ENCODE assay signal across 11 cellular contexts in genomic region chr10:112461029-112461887, GRCh38. TPM values are rescaled to one million over a fixed set of nuclear protein-coding genes. Genes with fewer than 3 reads are reported as not detected.
DNase-seq lines count a peak whose midpoint lies in the region; ATAC-seq and TF ChIP-seq lines count a peak whose summit lies in the region.
"Had no signal": no experiment of that assay in that cellular context is flagged by ENCODE, and none has a peak within 500 bp of the region (broad histone marks: within the 10 kb centered on the region; RNA-seq: fewer than 3 reads in every experiment).

No MANE protein-coding gene starts in this region.

- H3K9me3 ChIP-seq in left lung = no peaks in the 10 kb centered on the region
- H3K9me3 ChIP-seq: pancreas had no signal

- no peak for TF ChIP-seq CTCF in choroid plexus epithelial cell (conservative IDR thresholded peaks at IDR 0.05; ENCODE audit: low read depth, low read length)
- TF ChIP-seq CTCF in left lung (IDR thresholded peaks at IDR 0.05) = no peak

- no peak overlapping the region for H3K27ac ChIP-seq in left lung
- H3K27ac ChIP-seq: pancreas had no signal

- H3K4me1 ChIP-seq in left lung = no peaks in the 10 kb centered on the region
- H3K4me1 ChIP-seq: pancreas had no signal

- ATAC-seq in left lung = no peak
- no peak for ATAC-seq in left colon
- ATAC-seq: pancreas; stimulated activated naive B cell treated with anti-CD40 and anti-IgM and Interleukin-4, amounts not matched to agents 10 μg/mL and 1 μg/mL and 100 μg/mL, for 72 hours had no signal

- DNase-seq in activated CD4-positive, alpha-beta T cell treated with anti-CD3 and anti-CD28 coated beads, Interleukin-2, amount 50 U/mL, for 48 hours = peak; percentile 34 to 54
- DNase-seq in activated CD4-positive, alpha-beta T cell treated with anti-CD3 and anti-CD28 coated beads, Interleukin-2, amount 50 U/mL, for 1 hour = no peak
- peak; percentile 88 for DNase-seq in RKO (ENCODE audit: low spot score)
- peak; percentile 81 for DNase-seq in choroid plexus epithelial cell (ENCODE audit: low read depth)
- peak; percentile 50 for DNase-seq in stimulated activated CD4-positive, alpha-beta T cell treated with anti-CD3 and anti-CD28 coated beads, Interleukin-4, amount 100 ng/mL, for 24 hours
- no peak for DNase-seq in left lung
- DNase-seq in putamen (ENCODE audit: low spot score) = no peak
- DNase-seq in left colon = no peak
- DNase-seq: pancreas; SHP77 treated with DMSO at 0.1 percent for 48 hours; stimulated activated naive B cell treated with anti-CD40 and anti-IgM and Interleukin-4, amounts not matched to agents 10 μg/mL and 1 μg/mL and 100 μg/mL, for 72 hours had no signal

- intact Hi-C loops in left lung (cut with DNase I) (no loop called here), left colon (cut with DNase I, micrococcal nuclease) (no loop called here)

- H3K27me3 ChIP-seq in left lung = no peaks in the 10 kb centered on the region
- H3K27me3 ChIP-seq: pancreas had no signal

- H3K4me3 ChIP-seq in choroid plexus epithelial cell (ENCODE audit: low read depth, low read length) (no peak overlapping the region), left lung (no peak overlapping the region)
- H3K4me3 ChIP-seq: pancreas had no signal

- peaks cover 0 to 41% of the 10 kb centered on the region in 2 donors for H3K36me3 ChIP-seq in left lung

RNA-seq across cellular contexts. Expression of gene VTI1A, which starts 14.2 kb away (rescaled TPM):
- 10 to 100 TPM; 28.5 to 39.0 TPM for total RNA-seq in left lung
- total RNA-seq in left colon = 10 to 100 TPM; 44.4 to 52.8 TPM

RNA-seq across cellular contexts. Expression of gene ZDHHC6, which starts 14.5 kb away (rescaled TPM):
- total RNA-seq in left lung (10 to 100 TPM; 36.0 to 36.5 TPM), left colon (10 to 100 TPM; 31.7 to 34.0 TPM)

Comparison
In these comparisons a context has a peak if more than half of its experiments do, and no peak if none do; other contexts are left out.
1. DNase-seq: peak in activated CD4-positive, alpha-beta T cell treated with anti-CD3 and anti-CD28 coated beads, Interleukin-2, amount 50 U/mL, for 48 hours (2 of 2), RKO (single experiment), choroid plexus epithelial cell (single experiment) and stimulated activated CD4-positive, alpha-beta T cell treated with anti-CD3 and anti-CD28 coated beads, Interleukin-4, amount 100 ng/mL, for 24 hours (single experiment); none in activated CD4-positive, alpha-beta T cell treated with anti-CD3 and anti-CD28 coated beads, Interleukin-2, amount 50 U/mL, for 1 hour (single experiment), left lung (0 of 2), putamen (single experiment) and left colon (0 of 2).